8 cellular contexts compared by ENCODE assay signal in the genomic region with DNA sequence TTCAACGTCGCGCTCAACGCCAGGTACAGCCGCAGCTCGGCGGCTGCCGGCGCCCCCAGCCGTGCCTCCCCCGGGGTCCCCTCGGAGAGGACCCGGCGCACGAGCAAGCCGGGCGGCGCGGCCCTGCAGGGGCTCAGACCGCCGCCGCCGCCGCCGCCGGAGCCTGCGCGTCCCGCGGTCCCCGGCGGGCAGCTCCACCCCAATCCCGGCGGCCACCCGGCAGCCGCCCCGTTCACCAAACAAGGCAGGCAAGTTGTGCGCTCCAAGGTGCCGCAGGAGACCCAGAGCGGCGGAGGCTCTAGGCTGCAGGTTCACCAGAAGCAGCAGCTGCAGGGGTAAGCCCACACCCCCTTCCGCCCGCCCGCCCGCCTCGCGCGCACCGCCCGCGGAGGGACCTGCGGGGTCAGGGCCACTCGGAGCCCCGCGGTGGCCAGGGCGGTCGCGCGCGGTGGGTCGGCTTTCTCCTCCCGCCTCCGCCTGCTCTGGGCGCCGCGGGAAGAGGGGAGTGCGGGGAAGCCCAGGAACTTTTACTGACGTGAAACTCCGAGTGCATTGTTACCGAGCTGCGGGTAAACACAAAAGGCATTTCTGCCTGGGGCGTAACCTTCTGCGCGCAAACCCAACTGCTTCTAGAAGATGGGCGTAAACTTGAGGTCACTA. TPM values are rescaled to one million over a fixed set of nuclear protein-coding genes. Genes with fewer than 3 reads are reported as not detected.
DNase-seq lines count a peak whose midpoint lies in the region; ATAC-seq and TF ChIP-seq lines count a peak whose summit lies in the region.

No MANE protein-coding gene starts in this region.

- no peaks in the 10 kb centered on the region for H3K36me3 Mint-ChIP-seq in T-helper 2 cell treated with Interferon-gamma antibody and Interleukin-4, amounts not matched to agents 5 μg/mL and 100 μg/mL, for 36 hours (ENCODE audit: low read depth)

- H3K4me3 ChIP-seq in ectodermal cell (ENCODE audit: insufficient read depth, low read depth, low read length) = peak overlapping the region; percentile 58
- peak overlapping the region; percentile 64 for H3K4me3 ChIP-seq in mesendoderm (ENCODE audit: low read length)
- H3K4me3 ChIP-seq in thymus (ENCODE audit: low read length) = peak overlapping the region; percentile 69

- peaks cover 3% of the 10 kb centered on the region for H3K27me3 ChIP-seq in ectodermal cell (ENCODE audit: control insufficient read depth, insufficient read depth, low read length, poor library complexity, severe bottlenecking)
- no peaks in the 10 kb centered on the region for H3K27me3 ChIP-seq in mesendoderm (ENCODE audit: insufficient read depth, low read length, poor library complexity)
- peaks cover 4% of the 10 kb centered on the region for H3K27me3 ChIP-seq in thymus (ENCODE audit: control insufficient read depth, insufficient read depth)

- H3K9ac ChIP-seq in mesendoderm (ENCODE audit: low read length) = peak overlapping the region; percentile 80

- H3K27ac Mint-ChIP-seq in T-helper 2 cell treated with Interferon-gamma antibody and Interleukin-4, amounts not matched to agents 5 μg/mL and 100 μg/mL, for 36 hours = peak overlapping the region; percentile 45

- H3K27ac ChIP-seq in 22Rv1 (peak overlapping the region; percentile 61), ectodermal cell (ENCODE audit: insufficient read depth, low read depth, low read length, poor library complexity, severe bottlenecking) (peak overlapping the region; percentile 57), mesendoderm (ENCODE audit: low read depth, low read length) (peak overlapping the region; percentile 80), thymus (ENCODE audit: low read depth) (no peak overlapping the region)

- H3K56ac ChIP-seq in mesendoderm (ENCODE audit: low read length) = peak overlapping the region; percentile 91

- no peak overlapping the region for H4K8ac ChIP-seq in mesendoderm (ENCODE audit: low read depth, low read length)

- TF ChIP-seq CTCF in 22Rv1 (IDR thresholded peaks at IDR 0.05) = no peak

- DNase-seq in T-helper 2 cell treated with Interferon-gamma antibody and Interleukin-4, amounts not matched to agents 5 μg/mL and 100 μg/mL, for 36 hours (ENCODE audit: low spot score) = peak; percentile 29
- DNase-seq in mesendoderm = peak; percentile 86
- DNase-seq in Kasumi-1 (lab: John Stamatoyannopoulos, UW) = no peak

- H3K27me3 Mint-ChIP-seq in T-helper 2 cell treated with Interferon-gamma antibody and Interleukin-4, amounts not matched to agents 5 μg/mL and 100 μg/mL, for 36 hours (ENCODE audit: low read depth) = peaks cover 48% of the 10 kb centered on the region

- H4K5ac ChIP-seq in mesendoderm (ENCODE audit: low read length) = no peak overlapping the region

- H3K9me3 ChIP-seq in ectodermal cell (ENCODE audit: control insufficient read depth, low read length) = no peaks in the 10 kb centered on the region
- no peaks in the 10 kb centered on the region for H3K9me3 ChIP-seq in thymus (ENCODE audit: control insufficient read depth)

- peak overlapping the region; percentile 100 for H3K18ac ChIP-seq in mesendoderm (ENCODE audit: low read length)

- H2BK15ac ChIP-seq in mesendoderm (replicated peaks; ENCODE audit: low read depth) = peak overlapping the region; percentile 76

- peak overlapping the region; percentile 95 for H2BK120ac ChIP-seq in mesendoderm (ENCODE audit: low read depth, low read length)

- no peaks in the 10 kb centered on the region for H3K4me1 ChIP-seq in ectodermal cell (ENCODE audit: control insufficient read depth, insufficient read depth, low read length)
- no peaks in the 10 kb centered on the region for H3K4me1 ChIP-seq in mesendoderm (ENCODE audit: control insufficient read depth, low read depth, low read length)
- H3K4me1 ChIP-seq in thymus (ENCODE audit: control insufficient read depth, insufficient read depth, low read length) = peaks cover 6% of the 10 kb centered on the region

- H3K9me3 Mint-ChIP-seq in T-helper 2 cell treated with Interferon-gamma antibody and Interleukin-4, amounts not matched to agents 5 μg/mL and 100 μg/mL, for 36 hours = no peaks in the 10 kb centered on the region

- H3K79me1 ChIP-seq in mesendoderm (ENCODE audit: low read length) = no peaks in the 10 kb centered on the region

- H3K4me2 ChIP-seq in mesendoderm (ENCODE audit: low read length) = peak overlapping the region; percentile 66

- peak overlapping the region; percentile 36 for H3K4ac ChIP-seq in mesendoderm (ENCODE audit: low read depth, low read length)

- H3K79me2 ChIP-seq in mesendoderm (ENCODE audit: control insufficient read depth, insufficient read depth, low read length) = no peaks in the 10 kb centered on the region

- H2AK5ac ChIP-seq in mesendoderm (ENCODE audit: low read length) = no peak overlapping the region

- H3K4me3 Mint-ChIP-seq in T-helper 2 cell treated with Interferon-gamma antibody and Interleukin-4, amounts not matched to agents 5 μg/mL and 100 μg/mL, for 36 hours = peak overlapping the region; percentile 74

- no peak overlapping the region for H2BK5ac ChIP-seq in mesendoderm (ENCODE audit: low read length)

- ATAC-seq in GM18517 (IDR thresholded peaks at IDR 0.05; ENCODE audit: unreplicated experiment) = peak; percentile 36
- peak; percentile 37 for ATAC-seq in HG03196 (IDR thresholded peaks at IDR 0.05; ENCODE audit: unreplicated experiment)

- no peaks in the 10 kb centered on the region for H3K36me3 ChIP-seq in ectodermal cell (ENCODE audit: control insufficient read depth, insufficient read depth, low read length)
- no peaks in the 10 kb centered on the region for H3K36me3 ChIP-seq in mesendoderm (ENCODE audit: control insufficient read depth, insufficient read depth, low read length)
- H3K36me3 ChIP-seq in thymus (ENCODE audit: control insufficient read depth, insufficient read depth) = no peaks in the 10 kb centered on the region

- no peak overlapping the region for H3K23ac ChIP-seq in mesendoderm (ENCODE audit: low read length)

- whole genome bisulfite sequencing in ectodermal cell, 2 experiments = 0% methylated on average over 75 of the region's 75 CpGs
- no CpG with 5 or more reads among the region's 75 CpGs for WGBS in mesendoderm (ENCODE audit: extremely low coverage, insufficient coverage, low lambda C conversion rate)
- 4% methylated on average over 75 of the region's 75 CpGs for WGBS in thymus

- H3K4me1 Mint-ChIP-seq in T-helper 2 cell treated with Interferon-gamma antibody and Interleukin-4, amounts not matched to agents 5 μg/mL and 100 μg/mL, for 36 hours (ENCODE audit: low read depth) = peaks cover 13% of the 10 kb centered on the region

RNA-seq across cellular contexts. Expression of a gene that starts 0.9 kb away (rescaled TPM):
- 31.3 TPM for polyA plus RNA-seq in ectodermal cell (2013, experiment 1 of 4)
- 35.0 TPM for polyA plus RNA-seq in ectodermal cell (2013, experiment 2 of 4)
- 31.1 TPM for polyA plus RNA-seq in ectodermal cell (2013, experiment 3 of 4)
- polyA plus RNA-seq in ectodermal cell (2013, experiment 4 of 4) = 31.4 TPM
- polyA plus RNA-seq in mesendoderm (2013, experiment 1 of 2) = 11.8 TPM
- polyA plus RNA-seq in mesendoderm (2013, experiment 2 of 2) = 11.8 TPM
- 13.3 TPM for polyA plus RNA-seq in thymus

Comparison
In these comparisons a context has a peak if more than half of its experiments do, and no peak if none do; other contexts are left out.
1. DNase-seq: peak in T-helper 2 cell treated with Interferon-gamma antibody and Interleukin-4, amounts not matched to agents 5 μg/mL and 100 μg/mL, for 36 hours (single experiment) and mesendoderm (single experiment); none in Kasumi-1 (0 of 2).
2. Peak in every context shown above with its lines, with median percentiles within 50 percentile points of each other: H3K4me3 ChIP-seq.